In the genomic region with DNA sequence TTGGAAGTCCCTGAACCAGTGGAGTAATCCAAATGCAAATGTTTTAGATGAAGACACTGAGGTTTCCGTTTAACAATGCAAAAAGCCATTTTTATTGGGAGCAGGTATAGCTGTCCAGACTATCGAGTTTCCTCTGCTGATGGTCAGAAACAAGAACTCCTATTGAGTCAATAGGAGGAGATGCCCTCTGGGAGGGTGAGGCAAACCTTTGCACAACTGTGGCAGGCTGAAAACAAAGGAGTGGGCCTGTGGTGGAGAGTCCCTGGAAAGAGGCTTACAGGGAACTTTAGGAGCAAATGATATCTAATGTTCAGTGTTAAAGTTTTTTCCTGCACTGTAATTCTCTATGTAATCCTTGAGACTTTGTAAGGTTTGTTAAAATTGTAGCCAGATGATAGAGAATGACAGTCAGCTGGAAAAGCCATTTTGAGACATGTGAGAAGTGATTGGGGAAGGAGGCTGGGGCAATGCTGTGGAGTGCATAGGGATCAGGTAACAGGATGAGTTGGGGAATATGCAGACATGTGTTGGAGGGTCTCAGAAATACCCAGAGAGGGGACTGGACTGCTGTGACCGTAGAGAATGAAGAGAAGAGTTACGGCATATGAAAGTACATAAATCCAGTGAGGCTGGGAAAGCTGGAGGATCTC, we compare ENCODE assay signal across 1 cellular context.
TF ChIP-seq lines count a peak whose summit lies in the region.

No MANE protein-coding gene starts in this region.

TF ChIP-seq in HepG2, 621 proteins besides CTCF, POLR2A, EP300 and RAD21:
- TF ChIP-seq ZSCAN21 (CRISPR knock-in tag; IDR thresholded peaks at IDR 0.05; ENCODE audit: borderline replicate concordance) (no peak), ZFX (CRISPR knock-in tag; IDR thresholded peaks at IDR 0.05; ENCODE audit: low read depth) (peak; percentile 27; the same call in 1 of the 2 replicates), CEBPG (CRISPR knock-in tag; IDR thresholded peaks at IDR 0.05) (0 out of 2 replicates have a peak, but pooled peaks have one; percentile 27), PITX1 (CRISPR knock-in tag; IDR thresholded peaks at IDR 0.05) (peak; percentile 18; the same call in 1 of the 2 replicates), TGIF2 (CRISPR knock-in tag; IDR thresholded peaks at IDR 0.05) (peak; percentile 73; the same call in 1 of the 2 replicates), PHB2 (IDR thresholded peaks at IDR 0.05; ENCODE audit: partially characterized antibody) (no peak), ZBTB1 (CRISPR knock-in tag; IDR thresholded peaks at IDR 0.05; ENCODE audit: borderline replicate concordance) (no peak), KMT2B (CRISPR knock-in tag; IDR thresholded peaks at IDR 0.05) (no peak), FOXA1 (IDR thresholded peaks at IDR 0.05) (no peak), FOXA1 (CRISPR knock-in tag; IDR thresholded peaks at IDR 0.05) (0 out of 2 replicates have a peak, but pooled peaks have one; percentile 25), BCL6 (CRISPR knock-in tag; IDR thresholded peaks at IDR 0.05) (peak; percentile 52; the same call in 1 of the 2 replicates), KDM3A (CRISPR knock-in tag; IDR thresholded peaks at IDR 0.05; ENCODE audit: low read depth) (no peak)
- TF ChIP-seq, protein P1, sequence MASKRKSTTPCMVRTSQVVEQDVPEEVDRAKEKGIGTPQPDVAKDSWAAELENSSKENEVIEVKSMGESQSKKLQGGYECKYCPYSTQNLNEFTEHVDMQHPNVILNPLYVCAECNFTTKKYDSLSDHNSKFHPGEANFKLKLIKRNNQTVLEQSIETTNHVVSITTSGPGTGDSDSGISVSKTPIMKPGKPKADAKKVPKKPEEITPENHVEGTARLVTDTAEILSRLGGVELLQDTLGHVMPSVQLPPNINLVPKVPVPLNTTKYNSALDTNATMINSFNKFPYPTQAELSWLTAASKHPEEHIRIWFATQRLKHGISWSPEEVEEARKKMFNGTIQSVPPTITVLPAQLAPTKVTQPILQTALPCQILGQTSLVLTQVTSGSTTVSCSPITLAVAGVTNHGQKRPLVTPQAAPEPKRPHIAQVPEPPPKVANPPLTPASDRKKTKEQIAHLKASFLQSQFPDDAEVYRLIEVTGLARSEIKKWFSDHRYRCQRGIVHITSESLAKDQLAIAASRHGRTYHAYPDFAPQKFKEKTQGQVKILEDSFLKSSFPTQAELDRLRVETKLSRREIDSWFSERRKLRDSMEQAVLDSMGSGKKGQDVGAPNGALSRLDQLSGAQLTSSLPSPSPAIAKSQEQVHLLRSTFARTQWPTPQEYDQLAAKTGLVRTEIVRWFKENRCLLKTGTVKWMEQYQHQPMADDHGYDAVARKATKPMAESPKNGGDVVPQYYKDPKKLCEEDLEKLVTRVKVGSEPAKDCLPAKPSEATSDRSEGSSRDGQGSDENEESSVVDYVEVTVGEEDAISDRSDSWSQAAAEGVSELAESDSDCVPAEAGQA (IDR thresholded peaks at IDR 0.05; ENCODE audit: low read depth): no peak
- TF ChIP-seq, protein P1 (CRISPR knock-in tag; IDR thresholded peaks at IDR 0.05; ENCODE audit: borderline replicate concordance): no peak
TF ChIP-seq in HepG2: peak in this region for 6.
